ENCODE assay signal across 18 cellular contexts in the genomic region with DNA sequence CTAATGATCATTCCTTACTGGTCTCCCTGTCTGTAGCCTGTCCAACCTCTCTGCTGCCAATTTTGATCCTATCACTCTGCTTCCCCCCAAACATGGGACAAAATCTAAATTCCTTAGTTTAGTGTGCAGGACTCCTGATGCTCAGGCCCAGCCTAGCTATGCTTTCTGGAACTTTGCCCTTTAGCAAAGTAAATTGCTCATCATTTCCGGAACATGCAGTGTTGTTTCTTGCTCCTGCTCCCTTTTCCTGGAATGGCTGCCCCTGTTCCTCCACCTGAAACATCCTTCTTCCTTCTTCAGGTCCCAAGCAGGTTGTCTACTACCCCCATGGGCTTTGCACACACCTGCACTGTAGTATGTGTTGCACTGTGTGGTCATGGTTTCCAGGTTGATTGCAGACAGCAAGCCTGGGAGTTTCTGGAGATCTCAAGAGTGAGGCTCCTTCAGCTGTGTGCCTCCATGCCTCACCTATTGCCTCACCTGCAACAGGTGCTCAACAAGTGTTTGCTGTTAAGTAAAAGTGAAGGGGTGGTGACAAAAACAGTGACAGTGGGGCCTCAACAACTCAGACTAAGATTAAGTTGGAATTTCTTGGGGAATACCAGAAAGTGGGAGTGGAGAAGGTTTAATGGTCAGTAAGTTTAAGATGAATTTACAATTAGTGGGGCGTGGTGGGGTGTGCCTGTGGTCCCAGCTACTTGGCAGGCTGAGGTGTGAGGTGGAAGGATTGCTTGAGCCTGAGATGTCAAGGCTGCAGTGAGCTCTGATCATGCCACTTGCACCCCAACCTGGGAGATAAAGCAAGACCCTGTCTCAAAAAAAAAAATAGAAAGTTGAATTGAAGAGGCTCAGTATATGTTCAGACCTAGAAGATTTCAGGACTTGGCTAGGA.
DNase-seq lines count a peak whose midpoint lies in the region; ATAC-seq and TF ChIP-seq lines count a peak whose summit lies in the region.
"Had no signal": no experiment of that assay in that cellular context is flagged by ENCODE, and none has a peak within 500 bp of the region (broad histone marks: within the 10 kb centered on the region; RNA-seq: fewer than 3 reads in every experiment).

No MANE protein-coding gene starts in this region.

- TF ChIP-seq EP300 in esophagus muscularis mucosa (IDR thresholded peaks at IDR 0.05): no peak

- DNase-seq in EH (ENCODE audit: low read depth) (peak; percentile 2), HT1080 (ENCODE audit: low read depth) (peak; percentile 21), left lung (peak in 1 of 2 donors; percentile 33), upper lobe of right lung (no peak), DMS79 (lab: John Stamatoyannopoulos, UW) (no peak), amniotic stem cell (lab: John Stamatoyannopoulos, UW) (no peak), esophagus muscularis mucosa (ENCODE audit: extremely low spot score) (no peak)
- DNase-seq: COR-L47, KBM-7, NCI-H1417 treated with DMSO at 0.1 percent for 48 hours, NCI-H187 treated with DMSO at 0.1 percent for 48 hours, NCI-H226, NCI-H524, NCI-H82, OCI-M1, Right ventricle myocardium superior had no signal

- ATAC-seq in left lung (peak; percentile 89), upper lobe of right lung (peak; percentile 75)
- ATAC-seq: GM12878, HepG2 had no signal

- TF ChIP-seq CTCF in left lung (IDR thresholded peaks at IDR 0.05) (no peak), upper lobe of right lung (IDR thresholded peaks at IDR 0.05) (no peak), esophagus muscularis mucosa (IDR thresholded peaks at IDR 0.05) (no peak)

- no peak for TF ChIP-seq POLR2A in esophagus muscularis mucosa (IDR thresholded peaks at IDR 0.05; ENCODE audit: low read depth)

- intact Hi-C loops in left lung (cut with DNase I) (no loop called here), upper lobe of right lung (cut with DNase I) (no loop called here), esophagus muscularis mucosa (cut with DNase I) (no loop called here)

- 80% methylated on average over 2 of the region's 2 CpGs for WGBS in esophagus muscularis mucosa

- no peaks in the 10 kb centered on the region for H3K27me3 ChIP-seq in left lung
- no peaks in the 10 kb centered on the region for H3K27me3 ChIP-seq in upper lobe of right lung
- no peaks in the 10 kb centered on the region for H3K27me3 ChIP-seq in esophagus muscularis mucosa

- H3K4me1 ChIP-seq in left lung (no peaks in the 10 kb centered on the region), upper lobe of right lung (no peaks in the 10 kb centered on the region), esophagus muscularis mucosa (no peaks in the 10 kb centered on the region)

- no peaks in the 10 kb centered on the region for H3K36me3 ChIP-seq in left lung
- H3K36me3 ChIP-seq in upper lobe of right lung: no peaks in the 10 kb centered on the region
- H3K36me3 ChIP-seq in esophagus muscularis mucosa: no peaks in the 10 kb centered on the region

- H3K9me3 ChIP-seq in left lung (no peaks in the 10 kb centered on the region), upper lobe of right lung (no peaks in the 10 kb centered on the region), esophagus muscularis mucosa (no peaks in the 10 kb centered on the region)

- H3K27ac ChIP-seq in left lung (no peak overlapping the region), upper lobe of right lung (no peak overlapping the region), esophagus muscularis mucosa (replicated peaks in 1 of 4) (no peak overlapping the region)

- H3K4me3 ChIP-seq in left lung: no peak overlapping the region
- H3K4me3 ChIP-seq in upper lobe of right lung: no peak overlapping the region
- H3K4me3 ChIP-seq in esophagus muscularis mucosa: no peak overlapping the region
- H3K4me3 ChIP-seq: GM12878 had no signal

Comparison
In these comparisons a context has a peak if more than half of its experiments do, and no peak if none do; other contexts are left out.
1. DNase-seq: peak in EH (single experiment) and HT1080 (single experiment); none in upper lobe of right lung (single experiment), DMS79 (single experiment), amniotic stem cell (single experiment) and esophagus muscularis mucosa (single experiment).